Comparison of ENCODE assay signal across 8 cellular contexts in genomic region chrX:154018518-154019060, GRCh38. TPM values are rescaled to one million over a fixed set of nuclear protein-coding genes. Genes with fewer than 3 reads are reported as not detected.
DNase-seq lines count a peak whose midpoint lies in the region; ATAC-seq, FAIRE-seq and TF ChIP-seq lines count a peak whose summit lies in the region.

No MANE protein-coding gene starts in this region.

- no peak for TF ChIP-seq EP300 in A549 (IDR thresholded peaks at IDR 0.05)

- peak overlapping the region; percentile 99 for H3K27ac ChIP-seq in A549
- peak overlapping the region in 3 of 4 donors; percentile 65 to 91 (median 89) for H3K27ac ChIP-seq in body of pancreas

- FAIRE-seq in A549 (lab: Jason Lieb, UNC): peak; percentile 63

- H3K4me2 ChIP-seq in A549: peak overlapping the region; percentile 81

- no peak for TF ChIP-seq POLR2A in A549 (IDR thresholded peaks at IDR 0.05; ENCODE audit: low read length)
- TF ChIP-seq POLR2A in body of pancreas (IDR thresholded peaks at IDR 0.05): no peak

- DNase-seq in A549 (ENCODE audit: low read depth in 1 of 2, low spot score in 1 of 2) (no peak), HT-29 (ENCODE audit: low spot score) (peak; percentile 34), body of pancreas (no peak), AML-193 (lab: John Stamatoyannopoulos, UW) (no peak), NCI-H2081 treated with DMSO at 0.1 percent for 48 hours (lab: John Stamatoyannopoulos, UW) (no peak), GM13977 (ENCODE audit: low spot score) (no peak)
- DNase-seq in activated CD8-positive, alpha-beta memory T cell treated with anti-CD3 and anti-CD28 coated beads, Interleukin-2, amount 50 U/mL, for 48 hours: no peak

- no peak for TF ChIP-seq RAD21 in A549 (conservative IDR thresholded peaks at IDR 0.05 in 1 of 2, IDR thresholded peaks at IDR 0.05 in 1 of 2)

- peaks cover 20% of the 10 kb centered on the region for H3K4me1 ChIP-seq in A549
- H3K4me1 ChIP-seq in body of pancreas: peaks cover 26% of the 10 kb centered on the region
- peaks cover 27% of the 10 kb centered on the region for H3K4me1 ChIP-seq in mononuclear cell (ENCODE audit: insufficient read depth, low read length)

- in situ Hi-C loops in GM13977 (cut with MboI; ENCODE audit: low pct_unique_long_range_greater_than_20kb, low sequenced_read_pairs, unreplicated experiment): no loop called here

- H3K27me3 ChIP-seq in body of pancreas: no peaks in the 10 kb centered on the region
- no peaks in the 10 kb centered on the region for H3K27me3 ChIP-seq in mononuclear cell (ENCODE audit: insufficient read depth, low read length)

- WGBS in A549 (ENCODE audit: missing lambda C conversion rate): 41% methylated on average over 12 of the region's 15 CpGs
- WGBS in body of pancreas, 2 donors: 51 to 92% methylated on average over 2 to 14 of the region's 15 CpGs

- no peak for TF ChIP-seq CTCF in A549 (IDR thresholded peaks at IDR 0.05)
- TF ChIP-seq CTCF in body of pancreas (IDR thresholded peaks at IDR 0.05): no peak
- no peak for TF ChIP-seq CTCF in GM13977 (IDR thresholded peaks at IDR 0.05; ENCODE audit: extremely low read depth, insufficient read depth, missing control alignments)

- no peaks in the 10 kb centered on the region for H3K36me3 ChIP-seq in body of pancreas (replicated peaks in 1 of 2; ENCODE audit: insufficient read depth in 1 of 2, low read depth in 2 of 2)

- POLR2A ChIA-PET in A549 (lab: Yijun Ruan, JAX): interaction anchor here (1.3 kb wide), 1 partner anchor 28 kb away, joined by 8 read pairs; no protein-coding TSS in a partner anchor

- CTCF ChIA-PET in A549 (lab: Yijun Ruan, JAX): interaction anchor here (0.8 to 3.5 kb wide), 5 partner anchors 9 to 44 kb away, joined by 3 to 13 read pairs (median 6); no protein-coding TSS in a partner anchor

- intact Hi-C loops in body of pancreas (cut with DNase I): no loop called here

- H3K4me3 ChIP-seq in A549 (peak overlapping the region; percentile 63), body of pancreas (peak overlapping the region in 1 of 2 donors; percentile 9), mononuclear cell (ENCODE audit: low read length) (peak overlapping the region; percentile 48)

- ATAC-seq in A549: peak in 1 of 2 experiments; percentile 8; a peak in 2 of 6 replicates
- ATAC-seq in body of pancreas: no peak

- H3K9me3 ChIP-seq in A549 (no peaks in the 10 kb centered on the region), body of pancreas (no peaks in the 10 kb centered on the region), mononuclear cell (ENCODE audit: low read depth, low read length) (no peaks in the 10 kb centered on the region)

TF ChIP-seq in A549, 52 proteins besides CTCF, POLR2A, EP300 and RAD21:
- TF ChIP-seq RNF2 (IDR thresholded peaks at IDR 0.05; ENCODE audit: borderline replicate concordance, low read depth) (no peak), TP53 (CRISPR knock-in tag; IDR thresholded peaks at IDR 0.05) (no peak), EHF (CRISPR knock-in tag; IDR thresholded peaks at IDR 0.05) (no peak), BCL3 (IDR thresholded peaks at IDR 0.05) (no peak), HDAC2 (IDR thresholded peaks at IDR 0.05) (no peak), NFE2L2 (conservative IDR thresholded peaks at IDR 0.05; ENCODE audit: low read length) (no peak), TFCP2L1 (CRISPR knock-in tag; IDR thresholded peaks at IDR 0.05) (no peak)
- TF ChIP-seq, protein P1, sequence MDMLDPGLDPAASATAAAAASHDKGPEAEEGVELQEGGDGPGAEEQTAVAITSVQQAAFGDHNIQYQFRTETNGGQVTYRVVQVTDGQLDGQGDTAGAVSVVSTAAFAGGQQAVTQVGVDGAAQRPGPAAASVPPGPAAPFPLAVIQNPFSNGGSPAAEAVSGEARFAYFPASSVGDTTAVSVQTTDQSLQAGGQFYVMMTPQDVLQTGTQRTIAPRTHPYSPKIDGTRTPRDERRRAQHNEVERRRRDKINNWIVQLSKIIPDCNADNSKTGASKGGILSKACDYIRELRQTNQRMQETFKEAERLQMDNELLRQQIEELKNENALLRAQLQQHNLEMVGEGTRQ (IDR thresholded peaks at IDR 0.05): no peak
TF ChIP-seq in A549: peak in this region for 0.

RNA-seq across cellular contexts. Expression of gene IRAK1, which starts 1.1 kb away (rescaled TPM):
- polyA plus RNA-seq in A549 (2011; rRNA removed) (73.1 and 73.6 TPM in 2 replicates), A549 (2017; fragmentation: RNase III; extraction: RNeasy Plus Mini Kit Qiagen cat#74134 plus additional on column Dnase treatment) (177 to 191 TPM (median 179 TPM) in 3 replicates)
- 122 and 166 TPM in 2 replicates for polyA plus RNA-seq in A549 (2012; cell fraction: cytosol; rRNA removed)
- 138 and 186 TPM in 2 replicates for polyA plus RNA-seq in A549 (2012; cell fraction: nucleus; rRNA removed)
- 139 and 176 TPM in 2 replicates for polyA minus RNA-seq in A549 (2011; rRNA and poly(A)+ RNA removed)
- 536 and 557 TPM in 2 replicates for total RNA-seq in HT-29 (2014; rRNA removed; shearing (Covaris generic))
- total RNA-seq in body of pancreas (100 to 1,000 TPM in 1 of 2 donors, 10 to 100 TPM in 1; 51.6 to 105 TPM), mononuclear cell (37.0 TPM)

RNA-seq across cellular contexts. Expression of gene TMEM187, which starts 46.0 kb away (rescaled TPM):
- polyA plus RNA-seq in A549 (2011; rRNA removed) (10.6 and 13.2 TPM in 2 replicates), A549 (2017; fragmentation: RNase III; extraction: RNeasy Plus Mini Kit Qiagen cat#74134 plus additional on column Dnase treatment) (7.0 to 8.8 TPM (median 7.8 TPM) in 3 replicates)
- 15.4 and 19.6 TPM in 2 replicates for polyA plus RNA-seq in A549 (2012; cell fraction: cytosol; rRNA removed)
- 25.8 and 40.4 TPM in 2 replicates for polyA plus RNA-seq in A549 (2012; cell fraction: nucleus; rRNA removed)
- polyA minus RNA-seq in A549 (2011; rRNA and poly(A)+ RNA removed): 9.0 and 9.4 TPM in 2 replicates
- 21.4 and 23.4 TPM in 2 replicates for total RNA-seq in HT-29 (2014; rRNA removed; shearing (Covaris generic))
- total RNA-seq in body of pancreas (10 to 100 TPM in 1 of 2 donors, 1 to 10 TPM in 1; 8.8 to 10.9 TPM), mononuclear cell (1.8 TPM)

RNA-seq across cellular contexts. Expression of gene HCFC1, which starts 47.0 kb away (rescaled TPM):
- polyA plus RNA-seq in A549 (2011; rRNA removed): 4.4 and 11.9 TPM in 2 replicates
- 17.0 and 25.3 TPM in 2 replicates for polyA plus RNA-seq in A549 (2012; cell fraction: cytosol; rRNA removed)
- polyA plus RNA-seq in A549 (2012; cell fraction: nucleus; rRNA removed): 71.6 and 78.9 TPM in 2 replicates
- polyA plus RNA-seq in A549 (2017; fragmentation: RNase III; extraction: RNeasy Plus Mini Kit Qiagen cat#74134 plus additional on column Dnase treatment): 31.0 to 33.3 TPM (median 32.9 TPM) in 3 replicates
- polyA minus RNA-seq in A549 (2011; rRNA and poly(A)+ RNA removed): 21.9 and 36.5 TPM in 2 replicates
- total RNA-seq in HT-29 (2014; rRNA removed; shearing (Covaris generic)): 106 and 124 TPM in 2 replicates
- total RNA-seq in body of pancreas: 10 to 100 TPM; 16.6 to 62.6 TPM
- 26.4 TPM for total RNA-seq in mononuclear cell
